In the genomic region with DNA sequence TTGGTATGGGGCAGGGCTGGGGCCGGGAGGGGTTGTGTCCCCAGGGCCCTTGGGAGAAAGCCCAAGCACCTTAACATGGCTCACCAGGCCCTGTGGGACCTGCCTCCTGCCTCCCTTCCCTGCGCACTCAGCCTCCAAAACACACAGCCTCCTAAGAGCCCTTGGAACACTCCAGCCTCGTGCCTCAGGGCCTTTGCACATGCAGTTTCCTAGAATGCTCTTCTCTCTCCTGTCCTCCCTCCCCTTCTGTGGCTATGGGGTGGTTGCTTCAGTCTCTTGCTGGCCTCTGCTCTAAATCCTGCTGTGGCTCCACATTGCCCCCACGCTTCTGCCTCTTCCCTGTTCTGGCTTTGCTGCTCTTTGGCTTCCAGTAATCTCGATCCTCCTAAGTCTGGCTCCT, we compare ENCODE assay signal across 25 cellular contexts. TPM values are rescaled to one million over a fixed set of nuclear protein-coding genes. Genes with fewer than 3 reads are reported as not detected.
"Had no signal": no experiment of that assay in that cellular context is flagged by ENCODE, and none has a peak within 500 bp of the region (broad histone marks: within the 10 kb centered on the region; RNA-seq: fewer than 3 reads in every experiment).

No MANE protein-coding gene starts in this region.

- H3K27me3 ChIP-seq: Peyer's patch, SJSA1 had no signal

- H3K27ac ChIP-seq: KMS-11, Peyer's patch, SJSA1 had no signal

- H3K27ac Mint-ChIP-seq: activated CD8-positive, alpha-beta T cell treated with anti-CD3 and anti-CD28 coated beads, Interleukin-2, amount 10 ng/mL, durations not matched to agents 7 days and 5 days; activated naive CD4-positive, alpha-beta T cell treated with anti-CD3 and anti-CD28 coated beads, Interleukin-2, amount 50 U/mL, for 24 hours; T-helper 1 cell treated with Interleukin-12 subunit alpha and Interleukin-12 subunit beta and Interleukin-4 antibody, amounts not matched to agents 30 μg/mL and 1 μg/mL, for 36 hours; WTC11 had no signal

- H3K36me3 ChIP-seq: SJSA1 had no signal

- ATAC-seq: activated CD8-positive, alpha-beta T cell treated with anti-CD3 and anti-CD28 coated beads, Interleukin-2, amount 10 ng/mL, durations not matched to agents 7 days and 5 days; SK-N-SH treated with all-trans-retinoic acid at 6 μM for 48 hours; WTC11 had no signal

- H3K9me3 Mint-ChIP-seq: activated naive CD4-positive, alpha-beta T cell treated with anti-CD3 and anti-CD28 coated beads, Interleukin-2, amount 50 U/mL, for 24 hours had no signal

- H3K4me3 Mint-ChIP-seq: activated CD8-positive, alpha-beta T cell treated with anti-CD3 and anti-CD28 coated beads, Interleukin-2, amount 10 ng/mL, durations not matched to agents 7 days and 5 days; activated naive CD4-positive, alpha-beta T cell treated with anti-CD3 and anti-CD28 coated beads, Interleukin-2, amount 50 U/mL, for 24 hours; IgD-negative memory B cell; T-helper 1 cell treated with Interleukin-12 subunit alpha and Interleukin-12 subunit beta and Interleukin-4 antibody, amounts not matched to agents 30 μg/mL and 1 μg/mL, for 36 hours; WTC11 had no signal

- H3K36me3 Mint-ChIP-seq: activated naive CD4-positive, alpha-beta T cell treated with anti-CD3 and anti-CD28 coated beads, Interleukin-2, amount 50 U/mL, for 24 hours had no signal

- H3K27me3 Mint-ChIP-seq: activated naive CD4-positive, alpha-beta T cell treated with anti-CD3 and anti-CD28 coated beads, Interleukin-2, amount 50 U/mL, for 24 hours had no signal

- H3K4me1 Mint-ChIP-seq: activated naive CD4-positive, alpha-beta T cell treated with anti-CD3 and anti-CD28 coated beads, Interleukin-2, amount 50 U/mL, for 24 hours; WTC11 had no signal

- H3K4me1 ChIP-seq: Peyer's patch, SJSA1 had no signal

- H3K9me3 ChIP-seq: Peyer's patch, SJSA1 had no signal

- H3K4me3 ChIP-seq: Peyer's patch, SJSA1 had no signal

- DNase-seq: activated CD4-positive, alpha-beta T cell treated with anti-CD3 and anti-CD28 coated beads for 48 hours; activated CD4-positive, alpha-beta T cell treated with anti-CD3 and anti-CD28 coated beads, Interleukin-2, amount 50 U/mL, for 4 hours; activated CD4-positive, CD25-positive, alpha-beta regulatory T cell treated with anti-CD3 and anti-CD28 coated beads, Interleukin-2, amount 50 U/mL, for 72 hours; activated CD8-positive, alpha-beta memory T cell treated with anti-CD3 and anti-CD28 coated beads, Interleukin-2, amount 50 U/mL, for 48 hours; activated CD8-positive, alpha-beta T cell treated with anti-CD3 and anti-CD28 coated beads, Interleukin-2, amount 10 ng/mL, durations not matched to agents 7 days and 5 days; activated effector memory CD4-positive, alpha-beta T cell treated with Interleukin-2 at 50 U/mL for 16 hours; activated naive CD4-positive, alpha-beta T cell; activated T-cell treated with anti-CD3 and anti-CD28 coated beads, Interleukin-2, amount 50 U/mL, for 1 hour; caudate nucleus; NCI-H1092 treated with DMSO at 0.1 percent for 48 hours; NCI-H1417 treated with DMSO at 0.1 percent for 48 hours; NCI-H1694; NCI-H2029 treated with DMSO at 0.1 percent for 48 hours; NCI-H510A treated with DMSO at 0.1 percent for 48 hours; Peyer's patch; SHP77; SW 1271 had no signal

- H3K4me2 ChIP-seq: KMS-11 had no signal

RNA-seq across cellular contexts. Expression of a gene that starts 23.7 kb away (rescaled TPM):
- total RNA-seq: activated CD8-positive, alpha-beta T cell treated with anti-CD3 and anti-CD28 coated beads, Interleukin-2, amount 10 ng/mL, durations not matched to agents 7 days and 5 days; MCF 10A; SJSA1 had no signal
- polyA plus RNA-seq: IgD-negative memory B cell had no signal
